Comparison of ENCODE assay signal across 8 cellular contexts in the genomic region with DNA sequence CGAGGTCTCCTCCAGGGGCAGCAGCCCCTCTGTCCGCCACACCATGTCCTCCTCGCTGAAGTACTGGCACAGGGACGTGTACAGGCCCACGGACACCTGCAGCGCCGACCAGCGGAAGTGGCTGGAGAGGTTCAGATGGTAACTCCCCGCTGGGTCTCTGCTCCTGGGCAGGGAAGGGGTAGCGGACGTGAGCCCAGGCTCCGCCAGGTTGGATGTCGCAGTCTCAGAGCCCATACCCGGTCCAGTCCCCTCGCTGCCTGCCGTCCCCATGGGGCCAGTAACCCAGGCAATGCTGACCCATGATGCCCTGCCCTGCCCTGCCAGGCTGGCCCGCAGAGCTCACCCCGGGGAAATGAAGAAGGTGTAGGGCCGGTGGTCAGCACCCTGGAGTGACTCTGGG.
"Had no signal": no experiment of that assay in that cellular context is flagged by ENCODE, and none has a peak within 500 bp of the region (broad histone marks: within the 10 kb centered on the region; RNA-seq: fewer than 3 reads in every experiment).

No MANE protein-coding gene starts in this region.

- H3K4me1 Mint-ChIP-seq: IgD-negative memory B cell had no signal

- H3K27ac ChIP-seq: HL-60, KMS-11 had no signal

- H3K9me3 Mint-ChIP-seq: IgD-negative memory B cell had no signal

- H3K4me2 ChIP-seq: KMS-11 had no signal

- H3K9ac ChIP-seq: KMS-11 had no signal

- H3K4me3 Mint-ChIP-seq: IgD-negative memory B cell had no signal

- H3K27me3 Mint-ChIP-seq: IgD-negative memory B cell had no signal

- DNase-seq: IMR-90, KBM-7, KG1 had no signal

- ATAC-seq: HepG2, K562 had no signal

- H3K27ac Mint-ChIP-seq: IgD-negative memory B cell had no signal

- H3K4me3 ChIP-seq: K562 had no signal
